ENCODE assay signal across 1 cellular context in the genomic region with DNA sequence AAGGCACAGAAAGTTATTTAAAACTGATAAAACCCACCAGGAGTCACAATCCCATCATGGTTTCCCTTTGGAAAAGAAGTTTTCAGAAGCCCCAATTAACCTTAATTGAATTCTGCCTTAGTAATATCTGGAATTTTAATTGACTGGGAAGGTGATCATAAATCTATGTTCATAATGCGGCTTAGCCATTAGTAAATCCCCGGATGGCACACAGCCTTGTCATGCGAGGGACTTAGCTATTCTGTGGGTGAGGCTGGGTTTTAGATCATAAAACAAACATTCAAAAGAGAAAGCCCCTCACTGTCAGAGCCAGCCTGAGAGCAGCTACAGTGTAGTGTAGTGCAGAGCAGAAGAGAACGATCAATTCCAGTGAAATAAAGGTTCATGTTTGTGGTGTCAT.
TF ChIP-seq lines count a peak whose summit lies in the region.

No MANE protein-coding gene starts in this region.

TF ChIP-seq in SK-N-SH treated with all-trans-retinoic acid at 6 μM for 48 hours, 23 proteins besides CTCF, POLR2A, EP300 and RAD21 (continued from another document):
- TF ChIP-seq ZFP30 (CRISPR knock-in tag; IDR thresholded peaks at IDR 0.05) (no peak), SNAI2 (CRISPR knock-in tag; IDR thresholded peaks at IDR 0.05) (peak; percentile 66; the same call in 1 of the 2 replicates), PPARA (CRISPR knock-in tag; IDR thresholded peaks at IDR 0.05; ENCODE audit: borderline replicate concordance) (no peak), CSDC2 (CRISPR knock-in tag; IDR thresholded peaks at IDR 0.05) (0 out of 2 replicates have a peak, but pooled peaks have one; percentile 28), ZNF565 (CRISPR knock-in tag; conservative IDR thresholded peaks at IDR 0.05; ENCODE audit: low read depth) (no peak), ISL1 (CRISPR knock-in tag; IDR thresholded peaks at IDR 0.05) (peak; percentile 94), ESRRG (CRISPR knock-in tag; IDR thresholded peaks at IDR 0.05) (no peak), ZC3H10 (CRISPR knock-in tag; IDR thresholded peaks at IDR 0.05) (peak; percentile 67; the same call in 1 of the 2 replicates), ARNTL (CRISPR knock-in tag; IDR thresholded peaks at IDR 0.05; ENCODE audit: borderline replicate concordance, low read depth) (no peak)
TF ChIP-seq in SK-N-SH treated with all-trans-retinoic acid at 6 μM for 48 hours: peak in this region for 7.
